In the genomic region with DNA sequence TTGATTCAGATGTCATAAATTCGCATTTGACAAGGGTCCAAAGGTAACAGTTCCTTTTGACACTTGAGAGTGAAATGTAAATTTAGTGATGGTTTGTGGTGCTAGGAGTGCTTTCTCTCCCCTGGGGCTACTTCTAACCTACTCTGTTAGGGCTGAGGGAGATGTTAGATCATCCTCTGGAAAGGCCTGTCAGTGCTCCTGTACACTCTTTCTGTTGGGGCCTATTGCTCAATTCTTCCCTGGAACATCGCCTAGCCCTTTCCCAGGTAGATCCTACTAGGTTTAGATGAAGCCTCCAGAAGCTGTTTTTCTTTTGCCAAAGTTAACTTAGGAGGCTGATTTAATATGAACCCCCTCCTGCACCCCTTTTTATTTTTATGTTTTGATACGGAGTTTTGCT, we compare ENCODE assay signal across 8 cellular contexts. TPM values are rescaled to one million over a fixed set of nuclear protein-coding genes. Genes with fewer than 3 reads are reported as not detected.
DNase-seq lines count a peak whose midpoint lies in the region; ATAC-seq, FAIRE-seq and TF ChIP-seq lines count a peak whose summit lies in the region.

No MANE protein-coding gene starts in this region.

- intact Hi-C loops in GM12878 (cut with micrococcal nuclease; ENCODE audit: unreplicated experiment) (loop anchor here (2.0 kb wide), 1 partner anchor 177 kb away; no protein-coding TSS in a partner anchor), mucosa of descending colon (cut with DNase I, micrococcal nuclease) (loop anchor here in 1 of 2 donors (5.0 to 10.0 kb wide), 2 partner anchors 57 to 501 kb away; a partner anchor contains a TSS)

- 47% methylated on average over 3 of the region's 3 CpGs for WGBS in GM12878 (ENCODE audit: insufficient coverage, insufficient replicate concordance, low lambda C conversion rate, missing lambda C conversion rate)

- H3K4me1 Mint-ChIP-seq in neural progenitor cell: peaks cover 12% of the 10 kb centered on the region

- H3K27ac Mint-ChIP-seq in neural progenitor cell: no peak overlapping the region

- peaks cover 14% of the 10 kb centered on the region for H3F3A ChIP-seq in neural progenitor cell (ENCODE audit: low read depth)

- H3K27ac ChIP-seq in HUES6 (ENCODE audit: low read depth, low read length) (no peak overlapping the region), GM12878 (ENCODE audit: control insufficient read depth, insufficient read depth) (no peak overlapping the region; the same call in 1 of the 2 replicates), neural progenitor cell (no peak overlapping the region)

- peak; percentile 11 for DNase-seq in GM03348 (ENCODE audit: low spot score)
- no peak for DNase-seq in GM12878 (ENCODE audit: low read depth, low spot score)
- DNase-seq in neural progenitor cell (ENCODE audit: low spot score): no peak
- no peak for DNase-seq in stimulated activated CD4-positive, alpha-beta T cell treated with anti-CD3 and anti-CD28 coated beads, Interleukin-4, amount 100 ng/mL, for 1 hour
- no peak for DNase-seq in mucosa of descending colon

- peaks cover 7% of the 10 kb centered on the region for H3K36me3 Mint-ChIP-seq in neural progenitor cell

- no peak overlapping the region for H3K9ac ChIP-seq in HUES6 (ENCODE audit: low read length)
- H3K9ac ChIP-seq in GM12878 (ENCODE audit: control insufficient read depth, insufficient read depth, low read length): peak overlapping the region; percentile 58
- no peak overlapping the region for H3K9ac ChIP-seq in neural progenitor cell

- no peaks in the 10 kb centered on the region for H3K9me3 Mint-ChIP-seq in neural progenitor cell

- H3K4me2 ChIP-seq in GM12878 (ENCODE audit: control insufficient read depth, insufficient read depth) (peak overlapping the region; percentile 93), neural progenitor cell (peak overlapping the region; percentile 83)

- H2AFZ ChIP-seq in GM12878 (ENCODE audit: control insufficient read depth, low read depth, low read length) (peak overlapping the region; percentile 91), neural progenitor cell (replicated peaks) (no peak overlapping the region)

- H3K4me3 Mint-ChIP-seq in neural progenitor cell: peak overlapping the region; percentile 93

- no peaks in the 10 kb centered on the region for H3K27me3 Mint-ChIP-seq in neural progenitor cell (ENCODE audit: insufficient read depth, low read depth)

- TF ChIP-seq EP300 in GM12878 (IDR thresholded peaks at IDR 0.05; ENCODE audit: borderline replicate concordance in 1 of 2, control insufficient read depth in 1 of 2, low read depth in 2 of 2, low read length in 2 of 2): no peak

- H3K36me3 ChIP-seq in HUES6 (ENCODE audit: control insufficient read depth, insufficient read depth, low read length): peaks cover 11% of the 10 kb centered on the region
- peaks cover 1 to 2% of the 10 kb centered on the region in 2 experiments; a peak in 3 of 4 replicates for H3K36me3 ChIP-seq in GM12878 (ENCODE audit: control insufficient read depth in 2 of 2, insufficient read depth in 2 of 2, low read length in 1 of 2)
- no peaks in the 10 kb centered on the region for H3K36me3 ChIP-seq in neural progenitor cell
- H3K36me3 ChIP-seq in mucosa of descending colon (ENCODE audit: low read depth): no peaks in the 10 kb centered on the region

- SMC1A ChIA-PET in GM12878 (lab: Charles Lee; ENCODE audit: uncharacterized antibody, unreplicated experiment): interaction anchor here (0.9 to 3.8 kb wide), 12 partner anchors 9 to 762 kb away, joined by 3 to 24 read pairs (median 6); a partner anchor contains a TSS

- in situ Hi-C loops in GM12878 (cut with MboI): no loop called here

- H3K9me3 ChIP-seq in HUES6 (ENCODE audit: control insufficient read depth, insufficient read depth, low read depth, low read length) (no peaks in the 10 kb centered on the region), GM12878 (replicated peaks; ENCODE audit: control insufficient read depth, insufficient read depth, low read length) (no peaks in the 10 kb centered on the region), neural progenitor cell (ENCODE audit: low read depth) (no peaks in the 10 kb centered on the region), mucosa of descending colon (no peaks in the 10 kb centered on the region)

- H4K20me1 ChIP-seq in GM12878 (ENCODE audit: control insufficient read depth, insufficient read depth) (no peaks in the 10 kb centered on the region), neural progenitor cell (ENCODE audit: low read depth) (no peaks in the 10 kb centered on the region)

- RAD21 ChIA-PET in GM12878 (lab: Charles Lee; ENCODE audit: unreplicated experiment): interaction anchor here (0.7 to 3.5 kb wide), 12 partner anchors 54 to 762 kb away, joined by 3 to 23 read pairs (median 4); a partner anchor contains a TSS

- no peak for TF ChIP-seq CTCF in GM12878 (IDR thresholded peaks at IDR 0.05 in 2 of 3, conservative IDR thresholded peaks at IDR 0.05 in 1 of 3; ENCODE audit: control insufficient read depth in 2 of 3, extremely low read depth in 1 of 3, insufficient read depth in 1 of 3, low read depth in 3 of 3, low read length in 3 of 3)
- no peak for TF ChIP-seq CTCF in neural progenitor cell (IDR thresholded peaks at IDR 0.05)
- TF ChIP-seq CTCF in mucosa of descending colon (IDR thresholded peaks at IDR 0.05): no peak

- no peaks in the 10 kb centered on the region for H3K27me3 ChIP-seq in HUES6 (ENCODE audit: control insufficient read depth, insufficient read depth, low read length)
- H3K27me3 ChIP-seq in GM12878 (replicated peaks in 1 of 2; ENCODE audit: control insufficient read depth in 2 of 2, insufficient read depth in 2 of 2, low read length in 1 of 2): no peaks in the 10 kb centered on the region
- no peaks in the 10 kb centered on the region for H3K27me3 ChIP-seq in neural progenitor cell

- peaks cover 15% of the 10 kb centered on the region for H3K79me2 ChIP-seq in GM12878 (ENCODE audit: control insufficient read depth, insufficient read depth, low read length)
- H3K79me2 ChIP-seq in neural progenitor cell (ENCODE audit: low read depth): peaks cover 48% of the 10 kb centered on the region

- no peak for TF ChIP-seq RAD21 in GM12878 (IDR thresholded peaks at IDR 0.05; ENCODE audit: insufficient read depth, low read depth, low read length)

- BruUV-seq in GM12878 (replicated peaks; lab: Mats Ljungman, UMichigan): no TSS peak

- H3K4me1 ChIP-seq in HUES6 (ENCODE audit: control insufficient read depth, insufficient read depth, low read length): peaks cover 14% of the 10 kb centered on the region
- peaks cover 15% of the 10 kb centered on the region for H3K4me1 ChIP-seq in GM12878 (ENCODE audit: control insufficient read depth, insufficient read depth, low read length)
- H3K4me1 ChIP-seq in neural progenitor cell: peaks cover 8% of the 10 kb centered on the region
- H3K4me1 ChIP-seq in mucosa of descending colon (ENCODE audit: low read depth): peaks cover 9% of the 10 kb centered on the region

- peak; percentile 20 for ATAC-seq in GM12878
- ATAC-seq in mucosa of descending colon: no peak
- no peak for ATAC-seq in GM19397 (IDR thresholded peaks at IDR 0.05; ENCODE audit: unreplicated experiment)
- ATAC-seq in HG03039 (IDR thresholded peaks at IDR 0.05; ENCODE audit: unreplicated experiment): no peak

- no peak for TF ChIP-seq POLR2A in GM12878 (IDR thresholded peaks at IDR 0.05; ENCODE audit: low read depth, low read length)

- H3K4me3 ChIP-seq in HUES6 (ENCODE audit: low read depth, low read length) (peak overlapping the region; percentile 96; the same call in 1 of the 2 replicates), GM12878 (peak overlapping the region; percentile 66), neural progenitor cell (peak overlapping the region; percentile 58), mucosa of descending colon (no peak overlapping the region)

- CTCF ChIA-PET in GM12878 (lab: Yijun Ruan, JAX): interaction anchor here (0.5 to 7.2 kb wide), 17 partner anchors 8 to 783 kb away, joined by 3 to 43 read pairs (median 6); a partner anchor contains a TSS

- POLR2A ChIA-PET in GM12878 (lab: Charles Lee): interaction anchor here (1.5 to 2.9 kb wide), 3 partner anchors 55 to 57 kb away, joined by 7 to 15 read pairs (median 12); a partner anchor contains a TSS

- FAIRE-seq in GM12878 (lab: Jason Lieb, UNC): no peak

RNA-seq across cellular contexts. Expression of a gene that starts 1.4 kb away (rescaled TPM):
- total RNA-seq in GM12878 (2013; cell fraction: nucleolus; rRNA removed): 23.3 and 25.1 TPM in 2 replicates
- 87.7 and 91.5 TPM in 2 replicates for total RNA-seq in GM12878 (2014; rRNA removed)
- 82.0 and 86.0 TPM in 2 replicates for total RNA-seq in GM12878 (2014; rRNA removed; fragmentation: Illumina TruSeq; extraction: Trizol)
- total RNA-seq in GM12878 (2021): 71.6 and 80.4 TPM in 2 replicates
- 33.6 TPM for polyA plus RNA-seq in GM12878 (2011; ENCODE audit: low read depth)
- polyA plus RNA-seq in GM12878 (2011; rRNA removed): 133 and 148 TPM in 2 replicates
- polyA plus RNA-seq in GM12878 (2011; cell fraction: cytosol; rRNA removed): 122 and 132 TPM in 2 replicates
- polyA plus RNA-seq in GM12878 (2011; cell fraction: nucleus; rRNA removed): 66.4 and 74.8 TPM in 2 replicates
- polyA plus RNA-seq in GM12878 (2012): 40.5 and 54.1 TPM in 2 replicates
- polyA plus RNA-seq in GM12878 (2014; fragmentation: Illumina TruSeq; extraction: Trizol): 91.7 and 101 TPM in 2 replicates
- polyA plus RNA-seq in GM12878 (2014; fragmentation: Nextera tagmentation; extraction: Ambion mirVana): 10 to 100 TPM; 67.2 to 73.3 TPM
- 76.2 and 81.9 TPM in 2 replicates for polyA plus RNA-seq in GM12878 (2014; rRNA removed)
- polyA plus RNA-seq in GM12878 (2016; fragmentation: Nextera tagmentation; extraction: Ambion mirVana): 100 to 1,000 TPM; 100 to 112 TPM
- polyA minus RNA-seq in GM12878 (2011; rRNA and poly(A)+ RNA removed): 107 and 123 TPM in 2 replicates
- 30.1 and 33.9 TPM in 2 replicates for polyA minus RNA-seq in GM12878 (2011; cell fraction: cytosol; rRNA and poly(A)+ RNA removed)
- polyA minus RNA-seq in GM12878 (2011; cell fraction: nucleus; rRNA and poly(A)+ RNA removed): 12.2 and 21.9 TPM in 2 replicates
- total RNA-seq in neural progenitor cell (ENCODE audit: low replicate concordance): 83.4 and 99.2 TPM in 2 replicates
- 10 to 100 TPM; 35.8 to 54.8 (median 49.9) TPM for total RNA-seq in mucosa of descending colon

RNA-seq across cellular contexts. Expression of a gene that starts 55.4 kb away (rescaled TPM):
- total RNA-seq in GM12878 (2013; cell fraction: nucleolus; rRNA removed): 68.7 and 77.6 TPM in 2 replicates
- total RNA-seq in GM12878 (2014; rRNA removed) (10.3 and 11.6 TPM in 2 replicates), GM12878 (2014; rRNA removed; fragmentation: Illumina TruSeq; extraction: Trizol) (17.5 and 17.9 TPM in 2 replicates), GM12878 (2021) (30.7 and 31.7 TPM in 2 replicates), neural progenitor cell (ENCODE audit: low replicate concordance) (40.8 and 52.9 TPM in 2 replicates), mucosa of descending colon (10 to 100 TPM; 22.6 to 37.0 (median 28.9) TPM)
- polyA plus RNA-seq in GM12878 (2011; ENCODE audit: low read depth): 11.6 TPM
- polyA plus RNA-seq in GM12878 (2011; rRNA removed) (26.9 and 29.8 TPM in 2 replicates), GM12878 (2014; fragmentation: Illumina TruSeq; extraction: Trizol) (21.5 and 32.2 TPM in 2 replicates), GM12878 (2014; fragmentation: Nextera tagmentation; extraction: Ambion mirVana) (1 to 10 TPM; 3.5 TPM), GM12878 (2014; rRNA removed) (10.7 and 10.9 TPM in 2 replicates), GM12878 (2016; fragmentation: Nextera tagmentation; extraction: Ambion mirVana) (1 to 10 TPM; 4.9 to 8.3 TPM)
- 10.6 and 19.8 TPM in 2 replicates for polyA plus RNA-seq in GM12878 (2011; cell fraction: cytosol; rRNA removed)
- polyA plus RNA-seq in GM12878 (2011; cell fraction: nucleus; rRNA removed): 12.1 and 14.3 TPM in 2 replicates
- 16.7 and 16.9 TPM in 2 replicates for polyA plus RNA-seq in GM12878 (2012)
- 24.4 and 39.5 TPM in 2 replicates for polyA minus RNA-seq in GM12878 (2011; rRNA and poly(A)+ RNA removed)
- 9.9 and 10.8 TPM in 2 replicates for polyA minus RNA-seq in GM12878 (2011; cell fraction: cytosol; rRNA and poly(A)+ RNA removed)
- 13.2 and 22.3 TPM in 2 replicates for polyA minus RNA-seq in GM12878 (2011; cell fraction: nucleus; rRNA and poly(A)+ RNA removed)
